In the genomic region with DNA sequence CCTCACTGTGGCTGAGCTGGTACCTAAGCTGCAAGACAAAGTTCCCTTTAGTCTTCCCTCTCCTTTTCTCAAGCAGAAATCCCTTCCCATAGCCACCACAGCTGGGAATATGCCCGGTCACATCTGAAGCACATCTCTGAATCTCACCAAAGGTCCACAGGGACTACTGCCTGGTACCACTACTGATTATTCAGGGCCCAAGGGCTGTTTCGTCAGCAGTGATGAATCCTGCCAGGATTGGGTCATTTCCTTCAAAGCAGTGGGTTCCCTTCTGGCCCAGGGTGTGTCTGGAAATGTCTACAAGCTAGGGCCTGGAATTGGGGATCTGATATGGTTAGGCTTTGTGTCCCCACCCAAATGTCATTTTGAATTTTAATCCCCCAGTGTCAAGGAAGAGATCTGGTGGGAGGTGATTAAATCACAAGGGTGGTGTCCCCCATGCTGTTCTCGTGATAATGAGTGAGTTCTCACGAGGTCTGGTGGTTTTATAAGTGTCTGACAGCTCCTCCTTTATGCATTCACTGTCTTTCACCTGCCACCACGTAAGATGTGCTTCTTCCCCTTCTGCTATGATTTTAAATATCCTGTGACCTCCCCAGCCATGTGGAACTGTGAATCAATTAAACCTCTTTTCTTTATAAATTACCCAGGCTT, we compare ENCODE assay signal across 18 cellular contexts.
"Had no signal": no experiment of that assay in that cellular context is flagged by ENCODE, and none has a peak within 500 bp of the region (broad histone marks: within the 10 kb centered on the region; RNA-seq: fewer than 3 reads in every experiment).

No MANE protein-coding gene starts in this region.

- H3K4me3 Mint-ChIP-seq: activated naive CD8-positive, alpha-beta T cell treated with anti-CD3 and anti-CD28 coated beads, Interleukin-2, amount 10 ng/mL, durations not matched to agents 7 days and 5 days; brain; mesothelial cell of epicardium; neural crest cell; stimulated activated naive CD8-positive, alpha-beta T cell treated with anti-CD3 and anti-CD28 coated beads, Interleukin-15, amount 100 ng/mL, for 72 hours had no signal

- H3K4me1 Mint-ChIP-seq: activated naive CD8-positive, alpha-beta T cell treated with anti-CD3 and anti-CD28 coated beads, Interleukin-2, amount 10 ng/mL, durations not matched to agents 7 days and 5 days; mesothelial cell of epicardium; neural crest cell; stimulated activated naive CD8-positive, alpha-beta T cell treated with anti-CD3 and anti-CD28 coated beads, Interleukin-15, amount 100 ng/mL, for 72 hours had no signal

- ATAC-seq: activated CD4-positive, CD25-positive, alpha-beta regulatory T cell treated with anti-CD3 and anti-CD28 coated beads, Interleukin-2, amount 50 U/mL, for 24 hours; gastrocnemius medialis; pancreas; stimulated activated naive CD8-positive, alpha-beta T cell treated with anti-CD3 and anti-CD28 coated beads, Interleukin-15, amount 100 ng/mL, for 72 hours had no signal

- H3K27me3 Mint-ChIP-seq: brain had no signal

- H3K9me3 Mint-ChIP-seq: activated naive CD8-positive, alpha-beta T cell treated with anti-CD3 and anti-CD28 coated beads, Interleukin-2, amount 10 ng/mL, durations not matched to agents 7 days and 5 days; neural crest cell had no signal

- H3K27ac Mint-ChIP-seq: activated naive CD8-positive, alpha-beta T cell treated with anti-CD3 and anti-CD28 coated beads, Interleukin-2, amount 10 ng/mL, durations not matched to agents 7 days and 5 days; mesothelial cell of epicardium; stimulated activated naive CD8-positive, alpha-beta T cell treated with anti-CD3 and anti-CD28 coated beads, Interleukin-15, amount 100 ng/mL, for 72 hours had no signal

- DNase-seq: activated naive CD4-positive, alpha-beta T cell; activated naive CD8-positive, alpha-beta T cell treated with anti-CD3 and anti-CD28 coated beads, Interleukin-2, amount 10 ng/mL, durations not matched to agents 7 days and 5 days; activated T-cell treated with anti-CD3 and anti-CD28 coated beads for 4 hours; central memory CD4-positive, alpha-beta T cell; cortex of kidney; effector CD4-positive, alpha-beta T cell; gastrocnemius medialis; sigmoid colon; spleen; stimulated activated CD4-positive, alpha-beta T cell treated with anti-CD3 and anti-CD28 coated beads, Interleukin-1b, Interleukin-23, amount 100 ng/mL, for 48 hours; stimulated activated naive CD8-positive, alpha-beta T cell treated with anti-CD3 and anti-CD28 coated beads, Interleukin-15, amount 100 ng/mL, for 72 hours; testis; upper lobe of left lung had no signal

- H3K36me3 Mint-ChIP-seq: activated naive CD8-positive, alpha-beta T cell treated with anti-CD3 and anti-CD28 coated beads, Interleukin-2, amount 10 ng/mL, durations not matched to agents 7 days and 5 days; brain; mesothelial cell of epicardium had no signal
